In the genomic region with DNA sequence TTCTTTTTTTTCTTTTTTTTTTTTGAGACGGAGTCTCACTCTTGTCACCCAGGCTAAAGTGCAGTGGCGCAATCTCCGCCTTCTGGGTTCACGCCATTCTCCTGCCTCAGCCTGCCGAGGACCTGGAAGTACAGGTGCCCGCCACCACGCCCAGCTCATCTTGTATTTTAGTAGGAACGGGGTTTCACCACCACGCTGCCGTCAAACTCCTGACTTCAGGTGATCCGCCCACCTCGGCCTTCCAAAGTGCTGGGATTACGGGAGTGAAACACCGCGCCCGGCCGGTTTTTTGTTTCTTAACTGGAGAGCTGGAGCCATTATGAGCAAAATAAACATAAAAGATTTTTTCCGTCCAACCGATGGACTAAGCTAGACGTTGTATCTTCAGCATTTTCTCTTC, we compare ENCODE assay signal across 21 cellular contexts.
"Had no signal": no experiment of that assay in that cellular context is flagged by ENCODE, and none has a peak within 500 bp of the region (broad histone marks: within the 10 kb centered on the region; RNA-seq: fewer than 3 reads in every experiment).

No MANE protein-coding gene starts in this region.

- H3K36me3 ChIP-seq: SJSA1 had no signal

- DNase-seq: KBM-7, MV-4-11, NCI-H1048, NCI-H1105, NCI-H1417, NCI-H1436 treated with DMSO at 0.1 percent for 48 hours, NCI-H187, NCI-H2029, NCI-H2081 treated with DMSO at 0.1 percent for 48 hours, NCI-H2171 treated with DMSO at 0.1 percent for 48 hours, NCI-H345, NCI-H446 treated with DMSO at 0.1 percent for 48 hours, NCI-H510A treated with DMSO at 0.1 percent for 48 hours, NCI-H526, NCI-H774, Right ventricle myocardium superior, RPMI8226, SIG-M5 had no signal

- H3K4me3 ChIP-seq: SJSA1, SK-N-MC had no signal

- H3K9me3 ChIP-seq: SJSA1 had no signal

- H3K27ac ChIP-seq: HL-60, SJSA1, SK-N-MC had no signal
